In the genomic region with DNA sequence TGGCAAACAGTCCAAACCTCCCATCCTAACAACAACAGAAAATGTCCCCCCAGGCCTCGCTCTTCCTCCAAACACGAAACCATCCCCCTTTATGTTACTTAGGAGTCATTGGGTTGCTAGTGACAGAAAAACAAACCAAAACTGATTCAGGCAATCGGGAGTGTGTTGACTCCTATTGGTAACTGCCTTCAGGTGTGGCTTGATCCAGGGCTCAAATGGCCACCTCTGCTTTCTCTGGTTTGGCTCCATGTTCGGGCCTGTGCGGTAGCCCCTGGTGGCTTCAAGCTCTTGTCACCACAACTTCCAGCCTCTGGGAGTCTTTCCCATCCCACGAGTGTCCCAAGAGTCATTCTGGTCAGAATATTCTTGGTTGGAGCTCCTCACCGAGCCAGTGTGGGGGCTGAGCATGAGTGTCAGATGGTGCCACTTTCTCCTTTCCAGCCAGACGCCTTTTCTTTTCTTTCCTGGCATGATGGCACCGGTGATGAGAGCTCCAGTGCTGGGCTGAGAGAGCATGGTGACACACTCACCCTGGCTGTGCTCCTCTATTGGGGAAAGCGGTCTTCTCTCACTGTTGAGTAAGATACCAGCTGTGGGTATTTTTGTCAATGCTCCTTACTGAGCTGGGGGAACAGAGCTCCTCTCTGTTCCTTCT, we compare ENCODE assay signal across 24 cellular contexts.
"Had no signal": no experiment of that assay in that cellular context is flagged by ENCODE, and none has a peak within 500 bp of the region (broad histone marks: within the 10 kb centered on the region; RNA-seq: fewer than 3 reads in every experiment).

No MANE protein-coding gene starts in this region.

- H3K9me3 Mint-ChIP-seq: activated T-cell treated with anti-CD3 and anti-CD28 coated beads, Interleukin-2, amount 50 U/mL, for 4 hours; activated T-helper 2 cell treated with anti-CD3 and anti-CD28 coated beads, Interferon-gamma antibody, Interleukin-2, Interleukin-4, amounts not matched to agents 10 μg/mL and 5 μg/mL and 100 μg/mL, durations not matched to agents 14 hours and 24 hours and 36 hours; T-helper 2 cell treated with Interferon-gamma antibody and Interleukin-4, amounts not matched to agents 5 μg/mL and 100 μg/mL, for 36 hours had no signal

- H3K4me1 ChIP-seq: adrenal gland, ascending aorta, breast epithelium, foreskin keratinocyte, lower lobe of right lung, testis, vagina had no signal

- H3K27me3 Mint-ChIP-seq: activated naive CD8-positive, alpha-beta T cell; central memory CD8-positive, alpha-beta T cell; naive thymus-derived CD8-positive, alpha-beta T cell had no signal

- ATAC-seq: activated T-cell treated with anti-CD3 and anti-CD28 coated beads, Interleukin-2, amount 50 U/mL, for 4 hours; foreskin keratinocyte; left lobe of liver; lower lobe of right lung; naive thymus-derived CD8-positive, alpha-beta T cell; right cardiac atrium had no signal

- H3K9me3 ChIP-seq: adrenal gland, lower lobe of right lung, testis had no signal

- H3K36me3 ChIP-seq: adrenal gland, ascending aorta, breast epithelium, lower lobe of right lung, vagina, WERI-Rb-1 had no signal

- H3K27ac ChIP-seq: adrenal gland, ascending aorta, breast epithelium, foreskin keratinocyte, lower lobe of right lung, skin epidermis, testis, vagina, WERI-Rb-1 had no signal

- H3K27ac Mint-ChIP-seq: activated naive CD8-positive, alpha-beta T cell; activated T-helper 2 cell treated with anti-CD3 and anti-CD28 coated beads, Interferon-gamma antibody, Interleukin-2, Interleukin-4, amounts not matched to agents 10 μg/mL and 5 μg/mL and 100 μg/mL, durations not matched to agents 14 hours and 24 hours and 36 hours; T-helper 2 cell treated with Interferon-gamma antibody and Interleukin-4, amounts not matched to agents 5 μg/mL and 100 μg/mL, for 36 hours had no signal

- DNase-seq: activated CD4-positive, alpha-beta T cell treated with anti-CD3 and anti-CD28 coated beads, Interleukin-2, amount 50 U/mL, for 1 hour; activated CD4-positive, CD25-positive, alpha-beta regulatory T cell treated with anti-CD3 and anti-CD28 coated beads, Interleukin-2, amount 50 U/mL, for 72 hours; activated CD8-positive, alpha-beta memory T cell treated with anti-CD3 and anti-CD28 coated beads, Interleukin-2, amount 50 U/mL, for 48 hours; activated naive CD4-positive, alpha-beta T cell; activated T-cell treated with anti-CD3 and anti-CD28 coated beads, Interleukin-2, amount 50 U/mL, for 4 hours; adrenal gland; effector memory CD4-positive, alpha-beta T cell; foreskin keratinocyte; lower lobe of right lung; naive thymus-derived CD8-positive, alpha-beta T cell; stimulated activated CD4-positive, alpha-beta T cell treated with anti-CD3 and anti-CD28 coated beads, Interleukin-1b, Interleukin-23, amount 100 ng/mL, for 48 hours; testis; trophoblast cell; WERI-Rb-1 had no signal

- H3K4me3 Mint-ChIP-seq: activated naive CD8-positive, alpha-beta T cell; activated T-cell treated with anti-CD3 and anti-CD28 coated beads, Interleukin-2, amount 50 U/mL, for 4 hours; central memory CD8-positive, alpha-beta T cell; T-helper 2 cell treated with Interferon-gamma antibody and Interleukin-4, amounts not matched to agents 5 μg/mL and 100 μg/mL, for 36 hours had no signal

- H3K4me3 ChIP-seq: adrenal gland, ascending aorta, breast epithelium, lower lobe of right lung, skin epidermis, testis, vagina had no signal

- H3K27me3 ChIP-seq: ascending aorta, testis, vagina had no signal
